Comparison of ENCODE assay signal across 8 cellular contexts in genomic region chr3:183698318-183698731, GRCh38. TPM values are rescaled to one million over a fixed set of nuclear protein-coding genes. Genes with fewer than 3 reads are reported as not detected.
DNase-seq lines count a peak whose midpoint lies in the region; ATAC-seq and TF ChIP-seq lines count a peak whose summit lies in the region.

No MANE protein-coding gene starts in this region.

- H3K9me3 Mint-ChIP-seq in chondrocyte (ENCODE audit: low read depth), result no peaks in the 10 kb centered on the region

- peak overlapping the region; percentile 80 for H3K27ac ChIP-seq in layer of hippocampus (ENCODE audit: low read depth, low read length)

- H3K4me3 Mint-ChIP-seq in chondrocyte (ENCODE audit: unreplicated experiment), result peak overlapping the region; percentile 83

- TF ChIP-seq CTCF in chondrocyte (IDR thresholded peaks at IDR 0.05), result no peak

- ATAC-seq in GM19372 (IDR thresholded peaks at IDR 0.05; ENCODE audit: low read depth, unreplicated experiment) (peak; percentile 15), HG03442 (IDR thresholded peaks at IDR 0.05; ENCODE audit: unreplicated experiment) (peak; percentile 9)

- peak; percentile 30 for DNase-seq in COR-L47 (lab: John Stamatoyannopoulos, UW)
- peak; percentile 69 for DNase-seq in SW480 (ENCODE audit: low spot score)
- no peak for DNase-seq in chondrocyte (ENCODE audit: low spot score)
- peak; percentile 19 to 23 for DNase-seq in stimulated activated CD4-positive, alpha-beta T cell treated with anti-CD3 and anti-CD28 coated beads, Interleukin-2, amount 100 ng/mL, for 48 hours
- DNase-seq in effector CD4-positive, alpha-beta T cell, result no peak

- peaks cover 46% of the 10 kb centered on the region for H3K4me1 Mint-ChIP-seq in chondrocyte (ENCODE audit: low read depth)

- peak overlapping the region; percentile 92 for H3K27ac Mint-ChIP-seq in chondrocyte (ENCODE audit: unreplicated experiment)

- no peaks in the 10 kb centered on the region for H3K27me3 Mint-ChIP-seq in chondrocyte (ENCODE audit: low read depth)

- H3K27me3 ChIP-seq in layer of hippocampus (ENCODE audit: control insufficient read depth, insufficient read depth, low read length), result no peaks in the 10 kb centered on the region

- H3K36me3 Mint-ChIP-seq in chondrocyte (ENCODE audit: low read depth), result peaks cover 4% of the 10 kb centered on the region

RNA-seq across cellular contexts. Expression of gene YEATS2, which starts 0.7 kb away (rescaled TPM):
- 36.3 to 40.9 TPM (median 38.2 TPM) in 3 replicates for total RNA-seq in chondrocyte

Comparison
In these comparisons a context has a peak if more than half of its experiments do, and no peak if none do; other contexts are left out.
1. DNase-seq: peak in COR-L47 (single experiment), SW480 (single experiment) and stimulated activated CD4-positive, alpha-beta T cell treated with anti-CD3 and anti-CD28 coated beads, Interleukin-2, amount 100 ng/mL, for 48 hours (2 of 2); none in chondrocyte (single experiment) and effector CD4-positive, alpha-beta T cell (single experiment).